Comparison of ENCODE assay signal across 8 cellular contexts in genomic region chr11:819129-819931, GRCh38.
A peak's percentile ranks its signal among the peaks of the same experiment; 100 is the strongest.
DNase-seq lines count a peak whose midpoint lies in the region; ATAC-seq and TF ChIP-seq lines count a peak whose summit lies in the region.

No MANE protein-coding gene starts in this region.

- H3K27ac ChIP-seq in HL-60 (replicated peaks) = peak overlapping the region; percentile 80

- ATAC-seq in GM19455 (IDR thresholded peaks at IDR 0.05; ENCODE audit: unreplicated experiment) = peak; percentile 69

- TF ChIP-seq CTCF in HL-60 (IDR thresholded peaks at IDR 0.05; ENCODE audit: insufficient read depth, low read length) = no peak

- no peaks in the 10 kb centered on the region for H3K27me3 ChIP-seq in HL-60 (ENCODE audit: insufficient read depth, poor library complexity, severe bottlenecking)

- DNase-seq in COLO829 (ENCODE audit: low spot score) (peak; percentile 85), HL-60 (ENCODE audit: low read depth in 1 of 2, low spot score in 1 of 2) (peak in 1 of 2 experiments; percentile 87), NOMO-1 treated with DMSO at 0.1 percent for 48 hours (lab: John Stamatoyannopoulos, UW; ENCODE audit: unreplicated experiment) (peak; percentile 88), epidermal melanocyte (ENCODE audit: insufficient read length, low spot score) (peak; percentile 96), middle frontal gyrus (ENCODE audit: extremely low spot score, low spot score) (peak; percentile 84)
- DNase-seq in activated CD8-positive, alpha-beta memory T cell treated with anti-CD3 and anti-CD28 coated beads, Interleukin-2, amount 50 U/mL, for 48 hours = peak; percentile 96
- peak; percentile 86 to 90 for DNase-seq in stimulated activated CD8-positive, alpha-beta memory T cell treated with anti-CD3 and anti-CD28 coated beads, Interleukin-2, amount 100 ng/mL, for 48 hours (ENCODE audit: low read depth in 2 of 2)

- peak overlapping the region; percentile 70 for H3K4me3 ChIP-seq in HL-60 (replicated peaks; ENCODE audit: insufficient read depth, low read length)
